In the genomic region with DNA sequence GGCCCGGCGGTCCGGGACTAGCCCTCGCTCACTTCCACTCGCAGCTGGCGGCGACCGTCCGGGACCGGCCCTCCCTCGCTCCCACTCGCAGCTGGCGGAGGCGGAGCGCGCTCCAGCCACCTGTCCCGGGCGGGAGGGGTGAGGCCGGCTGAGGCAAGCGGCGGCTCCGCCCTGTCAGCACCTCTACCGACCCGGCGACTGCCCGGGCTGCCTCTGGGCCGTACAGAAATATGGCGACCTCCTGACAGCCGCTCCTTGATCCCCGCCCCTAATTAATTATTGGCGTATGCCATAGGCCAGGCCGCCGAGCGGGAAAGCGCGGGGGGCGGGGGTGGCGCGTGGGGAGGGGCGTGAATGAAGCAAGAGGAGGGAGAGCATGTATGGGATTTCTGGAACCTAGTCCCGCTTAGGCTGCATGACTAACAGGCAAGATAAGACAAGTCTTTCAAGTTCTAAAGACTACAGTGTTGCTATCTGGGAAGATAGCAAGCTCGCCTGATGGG, we compare ENCODE assay signal across 8 cellular contexts. TPM values are rescaled to one million over a fixed set of nuclear protein-coding genes. Genes with fewer than 3 reads are reported as not detected.
A peak's percentile ranks its signal among the peaks of the same experiment; 100 is the strongest.
DNase-seq lines count a peak whose midpoint lies in the region; ATAC-seq and TF ChIP-seq lines count a peak whose summit lies in the region.

MORC4 (minus strand) TSS at position 200 of the 503 bp plus-strand sequence. CDS start 243 bp downstream, outside the sequence.

- no peaks in the 10 kb centered on the region for H3K36me3 ChIP-seq in kidney epithelial cell (ENCODE audit: control insufficient read depth, insufficient read depth, low read length)

- TF ChIP-seq POLR2A in GM18505 (IDR thresholded peaks at IDR 0.05; ENCODE audit: borderline replicate concordance, extremely low read depth, insufficient read depth, insufficient read length), result no peak

- H3K27me3 ChIP-seq in kidney epithelial cell (ENCODE audit: control insufficient read depth, insufficient read depth, low read length), result no peaks in the 10 kb centered on the region

- TF ChIP-seq CTCF in choroid plexus epithelial cell (conservative IDR thresholded peaks at IDR 0.05; ENCODE audit: low read depth, low read length) (no peak), kidney epithelial cell (IDR thresholded peaks at IDR 0.05; ENCODE audit: insufficient read depth, low read length, poor library complexity, severe bottlenecking) (no peak)

- ATAC-seq in GM18505 (IDR thresholded peaks at IDR 0.05; ENCODE audit: unreplicated experiment) (peak; percentile 69), HG02981 (IDR thresholded peaks at IDR 0.05; ENCODE audit: unreplicated experiment) (peak; percentile 79), HG03196 (IDR thresholded peaks at IDR 0.05; ENCODE audit: unreplicated experiment) (no peak)

- peak; percentile 72 for DNase-seq in NCI-H2171 treated with DMSO at 0.1 percent for 48 hours (lab: John Stamatoyannopoulos, UW)
- DNase-seq in activated CD4-positive, alpha-beta T cell treated with anti-CD3 and anti-CD28 coated beads for 48 hours, result peak; percentile 75
- peak; percentile 80 for DNase-seq in choroid plexus epithelial cell (ENCODE audit: low read depth)
- peak; percentile 26 for DNase-seq in kidney epithelial cell (ENCODE audit: low read depth)
- peak; percentile 22 to 51 for DNase-seq in stimulated activated CD4-positive, alpha-beta T cell treated with anti-CD3 and anti-CD28 coated beads, Interleukin-15, amount 100 ng/mL, for 1 hour (ENCODE audit: low read depth in 1 of 2, low spot score in 1 of 2)

- peak within 1 kb of the TSS; percentile 67 for H3K4me3 ChIP-seq in choroid plexus epithelial cell (ENCODE audit: low read depth, low read length)
- peak within 1 kb of the TSS; percentile 56 for H3K4me3 ChIP-seq in kidney epithelial cell (ENCODE audit: low read depth, low read length)

RNA-seq across cellular contexts. Expression of gene MORC4, which starts in this region (rescaled TPM):
- total RNA-seq in kidney epithelial cell, result 13.9 and 14.9 TPM in 2 replicates

Comparison
In these comparisons a context has a peak if more than half of its experiments do, and no peak if none do; other contexts are left out.
1. DNase-seq: peak in every context shown above with its lines; median percentile 80 in choroid plexus epithelial cell; 75 in activated CD4-positive, alpha-beta T cell treated with anti-CD3 and anti-CD28 coated beads for 48 hours; 72 in NCI-H2171 treated with DMSO at 0.1 percent for 48 hours; 36 in stimulated activated CD4-positive, alpha-beta T cell treated with anti-CD3 and anti-CD28 coated beads, Interleukin-15, amount 100 ng/mL, for 1 hour; 26 in kidney epithelial cell.